ENCODE assay signal across 8 cellular contexts in genomic region chr4:86935499-86935832, GRCh38. TPM values are rescaled to one million over a fixed set of nuclear protein-coding genes. Genes with fewer than 3 reads are reported as not detected.
DNase-seq lines count a peak whose midpoint lies in the region; ATAC-seq and TF ChIP-seq lines count a peak whose summit lies in the region.

No MANE protein-coding gene starts in this region.

- DNase-seq in LNCaP clone FGC (ENCODE audit: low read depth) (no peak), astrocyte of the spinal cord (ENCODE audit: low read depth, low spot score) (no peak), iPS-NIHi11 (ENCODE audit: low spot score) (peak; percentile 11), H4 (ENCODE audit: low spot score) (no peak)
- peak; percentile 16 to 32 for DNase-seq in stimulated activated CD4-positive, alpha-beta T cell treated with anti-CD3 and anti-CD28 coated beads, Interleukin-4, amount 100 ng/mL, for 48 hours (ENCODE audit: low read depth in 2 of 2)

- H3K4me3 ChIP-seq in LNCaP clone FGC (ENCODE audit: low read depth, low read length) (peak overlapping the region; percentile 80), astrocyte of the spinal cord (ENCODE audit: low read depth, low read length) (peak overlapping the region; percentile 84)

- TF ChIP-seq CTCF in LNCaP clone FGC (IDR thresholded peaks at IDR 0.05; ENCODE audit: control insufficient read depth, extremely low read depth, insufficient read depth) (no peak), astrocyte of the spinal cord (IDR thresholded peaks at IDR 0.05; ENCODE audit: low read depth, low read length) (no peak)

- peak; percentile 0 for ATAC-seq in GM18909 (IDR thresholded peaks at IDR 0.05; ENCODE audit: poor library complexity, unreplicated experiment)
- ATAC-seq in HG02571 (IDR thresholded peaks at IDR 0.05; ENCODE audit: unreplicated experiment) = no peak
- ATAC-seq in HG03039 (IDR thresholded peaks at IDR 0.05; ENCODE audit: unreplicated experiment) = no peak

- in situ Hi-C loops in astrocyte of the spinal cord (cut with HindIII; ENCODE audit: low sequenced_read_pairs) = no loop called here

RNA-seq across cellular contexts. Expression of gene AFF1, which starts 0.7 kb away (rescaled TPM):
- total RNA-seq in H4 (2014; rRNA removed; shearing (Covaris generic)) = 5.8 and 8.9 TPM in 2 replicates

RNA-seq across cellular contexts. Expression of gene C4orf36, which starts 43.2 kb away (rescaled TPM):
- 1.2 and 4.9 TPM in 2 replicates for total RNA-seq in H4 (2014; rRNA removed; shearing (Covaris generic))

Comparison
In these comparisons a context has a peak if more than half of its experiments do, and no peak if none do; other contexts are left out.
1. DNase-seq: peak in iPS-NIHi11 (single experiment) and stimulated activated CD4-positive, alpha-beta T cell treated with anti-CD3 and anti-CD28 coated beads, Interleukin-4, amount 100 ng/mL, for 48 hours (2 of 2); none in LNCaP clone FGC (single experiment), astrocyte of the spinal cord (single experiment) and H4 (single experiment).